Comparison of ENCODE assay signal across 1 cellular context in the genomic region with DNA sequence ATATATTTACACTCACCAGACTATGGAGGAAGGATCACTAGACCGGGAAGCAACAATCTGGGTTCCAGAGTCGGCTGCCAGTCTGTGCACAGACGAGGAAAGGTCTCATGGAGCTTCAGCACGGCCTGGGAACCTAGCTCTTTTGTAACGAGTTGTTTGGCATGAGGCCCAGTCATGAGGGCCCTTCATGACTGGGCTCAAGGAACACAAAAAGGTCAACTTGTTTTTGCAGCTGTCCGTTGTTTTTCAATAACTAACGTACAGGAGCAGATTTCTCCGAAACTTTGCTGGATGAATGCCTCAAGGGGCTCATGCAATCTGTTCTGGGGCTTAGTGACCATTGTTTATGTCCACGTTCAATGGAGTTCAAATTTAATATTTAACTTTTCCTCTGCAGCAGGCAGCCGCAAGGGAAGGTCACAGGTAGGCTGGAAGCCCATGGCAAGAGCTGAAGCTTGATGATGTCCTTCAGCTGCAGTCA.
TF ChIP-seq lines count a peak whose summit lies in the region.

No MANE protein-coding gene starts in this region.

TF ChIP-seq in HepG2, 621 proteins besides CTCF, POLR2A, EP300 and RAD21 (continued from another document and continues in another):
- TF ChIP-seq, protein P1, sequence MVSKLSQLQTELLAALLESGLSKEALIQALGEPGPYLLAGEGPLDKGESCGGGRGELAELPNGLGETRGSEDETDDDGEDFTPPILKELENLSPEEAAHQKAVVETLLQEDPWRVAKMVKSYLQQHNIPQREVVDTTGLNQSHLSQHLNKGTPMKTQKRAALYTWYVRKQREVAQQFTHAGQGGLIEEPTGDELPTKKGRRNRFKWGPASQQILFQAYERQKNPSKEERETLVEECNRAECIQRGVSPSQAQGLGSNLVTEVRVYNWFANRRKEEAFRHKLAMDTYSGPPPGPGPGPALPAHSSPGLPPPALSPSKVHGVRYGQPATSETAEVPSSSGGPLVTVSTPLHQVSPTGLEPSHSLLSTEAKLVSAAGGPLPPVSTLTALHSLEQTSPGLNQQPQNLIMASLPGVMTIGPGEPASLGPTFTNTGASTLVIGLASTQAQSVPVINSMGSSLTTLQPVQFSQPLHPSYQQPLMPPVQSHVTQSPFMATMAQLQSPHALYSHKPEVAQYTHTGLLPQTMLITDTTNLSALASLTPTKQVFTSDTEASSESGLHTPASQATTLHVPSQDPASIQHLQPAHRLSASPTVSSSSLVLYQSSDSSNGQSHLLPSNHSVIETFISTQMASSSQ (IDR thresholded peaks at IDR 0.05; ENCODE audit: low read depth): peak; percentile 64
- TF ChIP-seq, protein P1 (CRISPR knock-in tag; IDR thresholded peaks at IDR 0.05; ENCODE audit: borderline replicate concordance): peak; percentile 64; the same call in 1 of the 2 replicates
- TF ChIP-seq ZNF460 (CRISPR knock-in tag; IDR thresholded peaks at IDR 0.05; ENCODE audit: borderline replicate concordance): no peak
- TF ChIP-seq NFIC (IDR thresholded peaks at IDR 0.05; ENCODE audit: low read length): 0 out of 2 replicates have a peak, but pooled peaks have one; percentile 55
- TF ChIP-seq, protein P2, sequence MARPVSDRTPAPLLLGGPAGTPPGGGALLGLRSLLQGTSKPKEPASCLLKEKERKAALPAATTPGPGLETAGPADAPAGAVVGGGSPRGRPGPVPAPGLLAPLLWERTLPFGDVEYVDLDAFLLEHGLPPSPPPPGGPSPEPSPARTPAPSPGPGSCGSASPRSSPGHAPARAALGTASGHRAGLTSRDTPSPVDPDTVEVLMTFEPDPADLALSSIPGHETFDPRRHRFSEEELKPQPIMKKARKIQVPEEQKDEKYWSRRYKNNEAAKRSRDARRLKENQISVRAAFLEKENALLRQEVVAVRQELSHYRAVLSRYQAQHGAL (CRISPR knock-in tag; IDR thresholded peaks at IDR 0.05; ENCODE audit: not compliant biosample characterization): no peak
- TF ChIP-seq HES4 (CRISPR knock-in tag; IDR thresholded peaks at IDR 0.05; ENCODE audit: borderline replicate concordance): no peak
- TF ChIP-seq TCF7 (IDR thresholded peaks at IDR 0.05; ENCODE audit: low read depth): no peak
- TF ChIP-seq, protein P3, sequence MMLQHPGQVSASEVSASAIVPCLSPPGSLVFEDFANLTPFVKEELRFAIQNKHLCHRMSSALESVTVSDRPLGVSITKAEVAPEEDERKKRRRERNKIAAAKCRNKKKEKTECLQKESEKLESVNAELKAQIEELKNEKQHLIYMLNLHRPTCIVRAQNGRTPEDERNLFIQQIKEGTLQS (CRISPR knock-in tag; IDR thresholded peaks at IDR 0.05): no peak
- TF ChIP-seq ZNF563 (CRISPR knock-in tag; IDR thresholded peaks at IDR 0.05): no peak
- TF ChIP-seq ARID4A (CRISPR knock-in tag; IDR thresholded peaks at IDR 0.05; ENCODE audit: borderline replicate concordance): peak; percentile 29; the same call in 1 of the 2 replicates
- TF ChIP-seq NFYB (CRISPR knock-in tag; IDR thresholded peaks at IDR 0.05): no peak
- TF ChIP-seq ZBTB34 (CRISPR knock-in tag; IDR thresholded peaks at IDR 0.05): no peak
- no peak for TF ChIP-seq SETDB1 (CRISPR knock-in tag; IDR thresholded peaks at IDR 0.05; ENCODE audit: borderline replicate concordance)
- TF ChIP-seq SATB2 (CRISPR knock-in tag; IDR thresholded peaks at IDR 0.05): no peak
- TF ChIP-seq KDM5B (CRISPR knock-in tag; IDR thresholded peaks at IDR 0.05; ENCODE audit: borderline replicate concordance): no peak
- TF ChIP-seq ZNF609 (CRISPR knock-in tag; IDR thresholded peaks at IDR 0.05; ENCODE audit: borderline replicate concordance): 0 out of 2 replicates have a peak, but pooled peaks have one; percentile 29
- TF ChIP-seq, protein P4, sequence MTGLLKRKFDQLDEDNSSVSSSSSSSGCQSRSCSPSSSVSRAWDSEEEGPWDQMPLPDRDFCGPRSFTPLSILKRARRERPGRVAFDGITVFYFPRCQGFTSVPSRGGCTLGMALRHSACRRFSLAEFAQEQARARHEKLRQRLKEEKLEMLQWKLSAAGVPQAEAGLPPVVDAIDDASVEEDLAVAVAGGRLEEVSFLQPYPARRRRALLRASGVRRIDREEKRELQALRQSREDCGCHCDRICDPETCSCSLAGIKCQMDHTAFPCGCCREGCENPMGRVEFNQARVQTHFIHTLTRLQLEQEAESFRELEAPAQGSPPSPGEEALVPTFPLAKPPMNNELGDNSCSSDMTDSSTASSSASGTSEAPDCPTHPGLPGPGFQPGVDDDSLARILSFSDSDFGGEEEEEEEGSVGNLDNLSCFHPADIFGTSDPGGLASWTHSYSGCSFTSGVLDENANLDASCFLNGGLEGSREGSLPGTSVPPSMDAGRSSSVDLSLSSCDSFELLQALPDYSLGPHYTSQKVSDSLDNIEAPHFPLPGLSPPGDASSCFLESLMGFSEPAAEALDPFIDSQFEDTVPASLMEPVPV (CRISPR knock-in tag; IDR thresholded peaks at IDR 0.05): no peak
- no peak for TF ChIP-seq ZEB1 (IDR thresholded peaks at IDR 0.05; ENCODE audit: insufficient replicate concordance, low read depth)
- no peak for TF ChIP-seq IKZF1 (IDR thresholded peaks at IDR 0.05)
- TF ChIP-seq ZNF468 (CRISPR knock-in tag; IDR thresholded peaks at IDR 0.05): no peak
- TF ChIP-seq TRAFD1 (CRISPR knock-in tag; IDR thresholded peaks at IDR 0.05; ENCODE audit: borderline replicate concordance): no peak
- TF ChIP-seq TIGD3 (CRISPR knock-in tag; IDR thresholded peaks at IDR 0.05; ENCODE audit: borderline replicate concordance): no peak
- no peak for TF ChIP-seq EEA1 (CRISPR knock-in tag; IDR thresholded peaks at IDR 0.05; ENCODE audit: borderline replicate concordance)
- TF ChIP-seq YY1 (IDR thresholded peaks at IDR 0.05; ENCODE audit: insufficient read depth, insufficient replicate concordance, low read depth, low read length): no peak
- no peak for TF ChIP-seq ZBTB7A (CRISPR knock-in tag; IDR thresholded peaks at IDR 0.05)
- peak; percentile 62; the same call in 1 of the 2 replicates for TF ChIP-seq FOXO1 (CRISPR knock-in tag; IDR thresholded peaks at IDR 0.05)
- TF ChIP-seq TBX2 (CRISPR knock-in tag; IDR thresholded peaks at IDR 0.05; ENCODE audit: borderline replicate concordance): no peak
- TF ChIP-seq ZNF530 (CRISPR knock-in tag; IDR thresholded peaks at IDR 0.05; ENCODE audit: low read depth): no peak
- no peak for TF ChIP-seq SRSF1 (optimal IDR thresholded peaks at IDR 0.05; ENCODE audit: low read depth, low read length)
- TF ChIP-seq ZNF329 (CRISPR knock-in tag; IDR thresholded peaks at IDR 0.05; ENCODE audit: low read depth): no peak
- TF ChIP-seq ZNF792 (CRISPR knock-in tag; IDR thresholded peaks at IDR 0.05): no peak
- 0 out of 2 replicates have a peak, but pooled peaks have one; percentile 18 for TF ChIP-seq KDM6A (CRISPR knock-in tag; IDR thresholded peaks at IDR 0.05; ENCODE audit: low read depth)
- TF ChIP-seq PHF20 (CRISPR knock-in tag; IDR thresholded peaks at IDR 0.05): no peak
